ENCODE assay signal across 14 cellular contexts in genomic region chr10:42640610-42641229, GRCh38. TPM values are rescaled to one million over a fixed set of nuclear protein-coding genes. Genes with fewer than 3 reads are reported as not detected.
DNase-seq lines count a peak whose midpoint lies in the region; ATAC-seq and TF ChIP-seq lines count a peak whose summit lies in the region.
"Had no signal": no experiment of that assay in that cellular context is flagged by ENCODE, and none has a peak within 500 bp of the region (broad histone marks: within the 10 kb centered on the region; RNA-seq: fewer than 3 reads in every experiment).

No MANE protein-coding gene starts in this region.

- H3K36me3 Mint-ChIP-seq in activated T-cell treated with anti-CD3 and anti-CD28 coated beads, Interleukin-2, amount 50 U/mL, for 72 hours (ENCODE audit: insufficient read depth in 2 of 2): peaks cover 0 to 3% of the 10 kb centered on the region in 2 donors
- peaks cover 24% of the 10 kb centered on the region for H3K36me3 Mint-ChIP-seq in activated T-cell treated with anti-CD3 and anti-CD28 coated beads, Interleukin-2, amount 50 U/mL, for 24 hours (ENCODE audit: low read depth)

- dilution Hi-C loops in mammary epithelial cell (cut with HindIII; ENCODE audit: low sequenced_read_pairs): no loop called here

- H2AFZ ChIP-seq in mammary epithelial cell (ENCODE audit: low read depth, low read length): peak overlapping the region; percentile 30

- no peak overlapping the region for H3K4me3 Mint-ChIP-seq in activated T-cell treated with anti-CD3 and anti-CD28 coated beads, Interleukin-2, amount 50 U/mL, for 72 hours
- H3K4me3 Mint-ChIP-seq in activated T-cell treated with anti-CD3 and anti-CD28 coated beads, Interleukin-2, amount 50 U/mL, for 24 hours: no peak overlapping the region

- BruUV-seq in mammary epithelial cell (replicated peaks; lab: Mats Ljungman, UMichigan): no TSS peak

- H3K4me1 Mint-ChIP-seq in activated T-cell treated with anti-CD3 and anti-CD28 coated beads, Interleukin-2, amount 50 U/mL, for 72 hours (ENCODE audit: low read depth): peaks cover 18% of the 10 kb centered on the region
- H3K4me1 Mint-ChIP-seq in activated T-cell treated with anti-CD3 and anti-CD28 coated beads, Interleukin-2, amount 50 U/mL, for 24 hours (ENCODE audit: low read depth): peaks cover 21% of the 10 kb centered on the region

- WGBS in mammary epithelial cell (ENCODE audit: low coverage, missing lambda C conversion rate): 79% methylated on average over 8 of the region's 8 CpGs

- no peak overlapping the region for H3K4me3 ChIP-seq in mammary epithelial cell (replicated peaks in 1 of 3; ENCODE audit: insufficient read depth in 1 of 3, low read depth in 2 of 3, low read length in 3 of 3)
- H3K4me3 ChIP-seq: heart right ventricle had no signal

- DNase-seq in activated T-cell treated with anti-CD3 and anti-CD28 coated beads, Interleukin-2, amount 50 U/mL, for 72 hours: no peak
- DNase-seq in activated T-cell treated with anti-CD3 and anti-CD28 coated beads, Interleukin-2, amount 50 U/mL, for 24 hours: no peak
- DNase-seq in mammary epithelial cell (peak; percentile 73), left kidney (ENCODE audit: low read depth, low spot score) (peak; percentile 20), ureter (ENCODE audit: low spot score) (peak; percentile 85), NOMO-1 (lab: John Stamatoyannopoulos, UW; ENCODE audit: unreplicated experiment in 2 of 2) (no peak)
- DNase-seq in activated effector memory CD4-positive, alpha-beta T cell treated with anti-CD3 and anti-CD28 coated beads, Interleukin-2, amount 50 U/mL, for 16 hours: no peak
- DNase-seq: heart right ventricle; MM.1S; NCI-H2107; SK-N-SH; stimulated activated CD4-positive, alpha-beta T cell treated with anti-CD3 and anti-CD28 coated beads, Interleukin-15, amount 100 ng/mL, for 24 hours had no signal

- in situ Hi-C loops in mammary epithelial cell (cut with MboI; ENCODE audit: low sequenced_read_pairs in 2 of 2): no loop called here

- H3K27ac Mint-ChIP-seq in activated T-cell treated with anti-CD3 and anti-CD28 coated beads, Interleukin-2, amount 50 U/mL, for 72 hours: peak overlapping the region; percentile 17
- no peak overlapping the region for H3K27ac Mint-ChIP-seq in activated T-cell treated with anti-CD3 and anti-CD28 coated beads, Interleukin-2, amount 50 U/mL, for 24 hours
- H3K27ac Mint-ChIP-seq: progenitor cell of endocrine pancreas had no signal

- H3K27ac ChIP-seq in mammary epithelial cell (ENCODE audit: insufficient read depth, low read depth, low read length): no peak overlapping the region
- H3K27ac ChIP-seq: heart right ventricle had no signal

- no peak for TF ChIP-seq CTCF in mammary epithelial cell (conservative IDR thresholded peaks at IDR 0.05 in 1 of 2, IDR thresholded peaks at IDR 0.05 in 1 of 2; ENCODE audit: extremely low read depth in 1 of 2, insufficient read depth in 1 of 2, low read depth in 1 of 2, low read length in 2 of 2)

- H3K4me2 ChIP-seq in mammary epithelial cell (ENCODE audit: insufficient read depth, low read depth, low read length): no peak overlapping the region
- H3K4me2 ChIP-seq: SK-N-SH had no signal

- no peak for ATAC-seq in activated T-cell treated with anti-CD3 and anti-CD28 coated beads, Interleukin-2, amount 50 U/mL, for 72 hours (replicated peaks in 1 of 2)
- ATAC-seq in HG02588 (IDR thresholded peaks at IDR 0.05; ENCODE audit: unreplicated experiment): no peak
- ATAC-seq: heart right ventricle had no signal

- H3K27me3 ChIP-seq in mammary epithelial cell (ENCODE audit: insufficient read depth, low read length): no peaks in the 10 kb centered on the region
- H3K27me3 ChIP-seq: heart right ventricle had no signal

- no peak overlapping the region for H3K9ac ChIP-seq in mammary epithelial cell (ENCODE audit: insufficient read depth, low read length)
- H3K9ac ChIP-seq: SK-N-SH had no signal

- intact Hi-C loops in mammary epithelial cell (cut with micrococcal nuclease): no loop called here

- no peaks in the 10 kb centered on the region for H3K9me3 Mint-ChIP-seq in activated T-cell treated with anti-CD3 and anti-CD28 coated beads, Interleukin-2, amount 50 U/mL, for 72 hours
- no peaks in the 10 kb centered on the region for H3K9me3 Mint-ChIP-seq in activated T-cell treated with anti-CD3 and anti-CD28 coated beads, Interleukin-2, amount 50 U/mL, for 24 hours

- H3K4me1 ChIP-seq in mammary epithelial cell (ENCODE audit: insufficient read depth, low read length): no peaks in the 10 kb centered on the region

- H4K20me1 ChIP-seq in mammary epithelial cell (ENCODE audit: insufficient read depth, low read length): no peaks in the 10 kb centered on the region

- no peaks in the 10 kb centered on the region for H3K9me3 ChIP-seq in mammary epithelial cell (replicated peaks; ENCODE audit: insufficient read depth, low read length)
- H3K9me3 ChIP-seq: heart right ventricle, SK-N-SH had no signal

- CTCF ChIA-PET in mammary epithelial cell (lab: Charles Lee; ENCODE audit: low non-redundant PET): interaction anchor here (0.6 kb wide), 1 partner anchor 13 kb away, joined by 5 read pairs; no protein-coding TSS in a partner anchor

- no peaks in the 10 kb centered on the region for H3K27me3 Mint-ChIP-seq in activated T-cell treated with anti-CD3 and anti-CD28 coated beads, Interleukin-2, amount 50 U/mL, for 72 hours (ENCODE audit: low read depth)
- no peaks in the 10 kb centered on the region for H3K27me3 Mint-ChIP-seq in activated T-cell treated with anti-CD3 and anti-CD28 coated beads, Interleukin-2, amount 50 U/mL, for 24 hours
- H3K27me3 Mint-ChIP-seq: progenitor cell of endocrine pancreas had no signal

- peaks cover 13% of the 10 kb centered on the region for H3K79me2 ChIP-seq in mammary epithelial cell (ENCODE audit: insufficient read depth, low read length)

- no peaks in the 10 kb centered on the region for H3K36me3 ChIP-seq in mammary epithelial cell (ENCODE audit: insufficient read depth, low read length)
- H3K36me3 ChIP-seq: heart right ventricle had no signal

RNA-seq across cellular contexts. Expression of gene ZNF33B, which starts 2.4 kb away (rescaled TPM):
- total RNA-seq in activated T-cell treated with anti-CD3 and anti-CD28 coated beads, Interleukin-2, amount 50 U/mL, for 72 hours: 10 to 100 TPM; 12.1 to 15.4 TPM
- total RNA-seq in mammary epithelial cell (10 to 100 TPM in 1 of 2 donors, 1 to 10 TPM in 1; 9.0 to 15.0 TPM), ureter (53.1 TPM)
- 4.5 TPM for polyA plus RNA-seq in mammary epithelial cell
- polyA minus RNA-seq in mammary epithelial cell: 3.0 TPM

Comparison
In these comparisons a context has a peak if more than half of its experiments do, and no peak if none do; other contexts are left out.
1. DNase-seq: peak in mammary epithelial cell (single experiment), left kidney (single experiment) and ureter (single experiment); none in activated T-cell treated with anti-CD3 and anti-CD28 coated beads, Interleukin-2, amount 50 U/mL, for 72 hours (0 of 2), activated T-cell treated with anti-CD3 and anti-CD28 coated beads, Interleukin-2, amount 50 U/mL, for 24 hours (single experiment), NOMO-1 (0 of 2) and activated effector memory CD4-positive, alpha-beta T cell treated with anti-CD3 and anti-CD28 coated beads, Interleukin-2, amount 50 U/mL, for 16 hours (single experiment).